8 cellular contexts compared by ENCODE assay signal in genomic region chr6:91464718-91465117, GRCh38.
"Had no signal": no experiment of that assay in that cellular context is flagged by ENCODE, and none has a peak within 500 bp of the region (broad histone marks: within the 10 kb centered on the region; RNA-seq: fewer than 3 reads in every experiment).

No MANE protein-coding gene starts in this region.

- H3K27ac ChIP-seq: GM23248, HL-60 had no signal

- H3K36me3 ChIP-seq: HAP-1 had no signal

- H3K4me1 ChIP-seq: HAP-1 had no signal

- H3K4me3 ChIP-seq: GM23248, HAP-1 had no signal

- H3K9me3 ChIP-seq: HAP-1 had no signal

- DNase-seq: GM23248, GOT3, H7, HFFc6, KG1 had no signal

- ATAC-seq: HCT116 had no signal
